In genomic region chr11:120336641-120337132, GRCh38 we compare ENCODE assay signal across 8 cellular contexts. TPM values are rescaled to one million over a fixed set of nuclear protein-coding genes. Genes with fewer than 3 reads are reported as not detected.
A peak's percentile ranks its signal among the peaks of the same experiment; 100 is the strongest.
DNase-seq lines count a peak whose midpoint lies in the region; ATAC-seq and TF ChIP-seq lines count a peak whose summit lies in the region.

No MANE protein-coding gene starts in this region.

- no peaks in the 10 kb centered on the region for H3K9me3 Mint-ChIP-seq in activated CD8-positive, alpha-beta memory T cell treated with anti-CD3 and anti-CD28 coated beads, Interleukin-2, amount 10 ng/mL, durations not matched to agents 7 days and 5 days (ENCODE audit: low read depth)
- peaks cover 2% of the 10 kb centered on the region for H3K9me3 Mint-ChIP-seq in neural progenitor cell

- H3K4me1 ChIP-seq in KMS-11 (ENCODE audit: low read depth, poor library complexity, severe bottlenecking) = peaks cover 44% of the 10 kb centered on the region
- peaks cover 25% of the 10 kb centered on the region for H3K4me1 ChIP-seq in neural progenitor cell

- H3K4me1 Mint-ChIP-seq in activated CD8-positive, alpha-beta memory T cell treated with anti-CD3 and anti-CD28 coated beads, Interleukin-2, amount 10 ng/mL, durations not matched to agents 7 days and 5 days = peaks cover 62% of the 10 kb centered on the region
- H3K4me1 Mint-ChIP-seq in neural progenitor cell = peaks cover 31% of the 10 kb centered on the region

- no peak overlapping the region for H2AFZ ChIP-seq in KMS-11 (ENCODE audit: low read depth)
- peak overlapping the region; percentile 30 for H2AFZ ChIP-seq in neural progenitor cell (replicated peaks)

- TF ChIP-seq CTCF in KMS-11 (conservative IDR thresholded peaks at IDR 0.05; ENCODE audit: low read depth, low read length) (no peak), fibroblast of pulmonary artery (IDR thresholded peaks at IDR 0.05; ENCODE audit: low read length, missing control alignments) (no peak), neural progenitor cell (IDR thresholded peaks at IDR 0.05) (no peak)

- DNase-seq in COLO668 (lab: John Stamatoyannopoulos, UW; ENCODE audit: unreplicated experiment) = peak; percentile 69
- peak; percentile 58 for DNase-seq in activated CD8-positive, alpha-beta memory T cell treated with anti-CD3 and anti-CD28 coated beads, Interleukin-2, amount 10 ng/mL, durations not matched to agents 7 days and 5 days
- peak; percentile 39 for DNase-seq in fibroblast of pulmonary artery (ENCODE audit: low read depth)
- DNase-seq in neural progenitor cell (ENCODE audit: low spot score) = no peak
- DNase-seq in SIG-M5 (lab: John Stamatoyannopoulos, UW) = no peak
- no peak for DNase-seq in GF-D8 (lab: John Stamatoyannopoulos, UW)

- ATAC-seq in GM21447 (IDR thresholded peaks at IDR 0.05; ENCODE audit: unreplicated experiment) = peak; percentile 25
- ATAC-seq in activated CD8-positive, alpha-beta memory T cell treated with anti-CD3 and anti-CD28 coated beads, Interleukin-2, amount 10 ng/mL, durations not matched to agents 7 days and 5 days = peak; percentile 48

- H3K9me3 ChIP-seq in neural progenitor cell (ENCODE audit: low read depth) = no peaks in the 10 kb centered on the region

- peak overlapping the region; percentile 99 for H3K4me2 ChIP-seq in KMS-11
- peak overlapping the region; percentile 92 for H3K4me2 ChIP-seq in neural progenitor cell

- H3K36me3 ChIP-seq in KMS-11 (ENCODE audit: insufficient read depth) (no peaks in the 10 kb centered on the region), neural progenitor cell (no peaks in the 10 kb centered on the region)

- H3K4me3 ChIP-seq in KMS-11 (IDR thresholded peaks at IDR 0.05; ENCODE audit: insufficient read depth, low read depth, low read length) = no peak overlapping the region
- H3K4me3 ChIP-seq in fibroblast of pulmonary artery (replicated peaks; ENCODE audit: low read depth, low read length) = peak overlapping the region; percentile 96
- peak overlapping the region; percentile 97 for H3K4me3 ChIP-seq in neural progenitor cell

- H3K27me3 ChIP-seq in KMS-11 (ENCODE audit: insufficient read depth, low read depth) = no peaks in the 10 kb centered on the region
- no peaks in the 10 kb centered on the region for H3K27me3 ChIP-seq in neural progenitor cell

- H3K79me2 ChIP-seq in KMS-11 (ENCODE audit: insufficient read depth, low read depth) = peaks cover 51% of the 10 kb centered on the region
- H3K79me2 ChIP-seq in neural progenitor cell (ENCODE audit: low read depth) = peaks cover 50% of the 10 kb centered on the region

- peaks cover 38% of the 10 kb centered on the region for H3F3A ChIP-seq in neural progenitor cell (ENCODE audit: low read depth)

- H3K27ac ChIP-seq in KMS-11 (peak overlapping the region; percentile 87), neural progenitor cell (peak overlapping the region; percentile 59)

- H3K36me3 Mint-ChIP-seq in activated CD8-positive, alpha-beta memory T cell treated with anti-CD3 and anti-CD28 coated beads, Interleukin-2, amount 10 ng/mL, durations not matched to agents 7 days and 5 days = peaks cover 13% of the 10 kb centered on the region
- H3K36me3 Mint-ChIP-seq in neural progenitor cell = peaks cover 4% of the 10 kb centered on the region

- H3K27ac Mint-ChIP-seq in activated CD8-positive, alpha-beta memory T cell treated with anti-CD3 and anti-CD28 coated beads, Interleukin-2, amount 10 ng/mL, durations not matched to agents 7 days and 5 days = peak overlapping the region; percentile 80
- H3K27ac Mint-ChIP-seq in neural progenitor cell = peak overlapping the region; percentile 94

- H3K27me3 Mint-ChIP-seq in activated CD8-positive, alpha-beta memory T cell treated with anti-CD3 and anti-CD28 coated beads, Interleukin-2, amount 10 ng/mL, durations not matched to agents 7 days and 5 days = peaks cover 19% of the 10 kb centered on the region
- no peaks in the 10 kb centered on the region for H3K27me3 Mint-ChIP-seq in neural progenitor cell (ENCODE audit: insufficient read depth, low read depth)

- H3K4me3 Mint-ChIP-seq in activated CD8-positive, alpha-beta memory T cell treated with anti-CD3 and anti-CD28 coated beads, Interleukin-2, amount 10 ng/mL, durations not matched to agents 7 days and 5 days = peak overlapping the region; percentile 99
- peak overlapping the region; percentile 100 for H3K4me3 Mint-ChIP-seq in neural progenitor cell

- H3K9ac ChIP-seq in KMS-11 = peak overlapping the region; percentile 84
- peak overlapping the region; percentile 72 for H3K9ac ChIP-seq in neural progenitor cell

- CTCF ChIA-PET in activated CD8-positive, alpha-beta memory T cell treated with anti-CD3 and anti-CD28 coated beads, Interleukin-2, amount 10 ng/mL, durations not matched to agents 7 days and 5 days (lab: Charles Lee) = interaction anchor here (0.7 to 3.3 kb wide), 6 partner anchors 13 to 115 kb away, joined by 3 to 12 read pairs (median 6); no protein-coding TSS in a partner anchor

- no peaks in the 10 kb centered on the region for H4K20me1 ChIP-seq in KMS-11 (ENCODE audit: insufficient read depth)
- peaks cover 49% of the 10 kb centered on the region for H4K20me1 ChIP-seq in neural progenitor cell (ENCODE audit: low read depth)

RNA-seq across cellular contexts. Expression of gene ARHGEF12, which starts 0.5 kb away (rescaled TPM):
- total RNA-seq in activated CD8-positive, alpha-beta memory T cell treated with anti-CD3 and anti-CD28 coated beads, Interleukin-2, amount 10 ng/mL, durations not matched to agents 7 days and 5 days = 10 to 100 TPM; 44.6 to 61.1 TPM
- 24.9 and 31.3 TPM in 2 replicates for total RNA-seq in neural progenitor cell (ENCODE audit: low replicate concordance)

RNA-seq across cellular contexts. Expression of gene TLCD5, which starts 11.6 kb away (rescaled TPM):
- total RNA-seq in activated CD8-positive, alpha-beta memory T cell treated with anti-CD3 and anti-CD28 coated beads, Interleukin-2, amount 10 ng/mL, durations not matched to agents 7 days and 5 days = 1 to 10 TPM; 1.4 to 4.0 TPM
- total RNA-seq in neural progenitor cell (ENCODE audit: low replicate concordance) = 25.1 and 32.2 TPM in 2 replicates

Comparison
In these comparisons a context has a peak if more than half of its experiments do, and no peak if none do; other contexts are left out.
1. DNase-seq: peak in COLO668 (single experiment), activated CD8-positive, alpha-beta memory T cell treated with anti-CD3 and anti-CD28 coated beads, Interleukin-2, amount 10 ng/mL, durations not matched to agents 7 days and 5 days (single experiment) and fibroblast of pulmonary artery (single experiment); none in neural progenitor cell (single experiment), SIG-M5 (single experiment) and GF-D8 (single experiment).